Comparison of ENCODE assay signal across 13 cellular contexts in genomic region chr4:61373901-61374611, GRCh38.
DNase-seq lines count a peak whose midpoint lies in the region; ATAC-seq and TF ChIP-seq lines count a peak whose summit lies in the region.
"Had no signal": no experiment of that assay in that cellular context is flagged by ENCODE, and none has a peak within 500 bp of the region (broad histone marks: within the 10 kb centered on the region; RNA-seq: fewer than 3 reads in every experiment).

No MANE protein-coding gene starts in this region.

- DNase-seq in HS-27A (ENCODE audit: low read depth) (peak; percentile 36), amniotic epithelial cell (ENCODE audit: low read depth) (peak; percentile 67), foreskin keratinocyte (peak; percentile 41 to 67), progenitor cell of endocrine pancreas (ENCODE audit: low spot score, unreplicated experiment) (no peak), NCI-H1092 (lab: John Stamatoyannopoulos, UW) (no peak), iPS-NIHi11 (ENCODE audit: low spot score) (no peak)
- DNase-seq: activated gamma-delta T cell treated with Interleukin-2 at 50 U/mL for 16 hours, C1 segment of cervical spinal cord, esophagus squamous epithelium, H7, T1000 had no signal

- H3K27me3 ChIP-seq in foreskin keratinocyte, result no peaks in the 10 kb centered on the region
- H3K27me3 ChIP-seq: esophagus squamous epithelium had no signal

- H3K27ac ChIP-seq in foreskin keratinocyte, result peak overlapping the region; percentile 27
- H3K27ac ChIP-seq: esophagus squamous epithelium had no signal

- H3K36me3 Mint-ChIP-seq in progenitor cell of endocrine pancreas (ENCODE audit: insufficient read depth), result peaks cover 2% of the 10 kb centered on the region

- peaks cover 15% of the 10 kb centered on the region for H3K9me3 Mint-ChIP-seq in progenitor cell of endocrine pancreas (ENCODE audit: low read depth)

- peaks cover 5% of the 10 kb centered on the region for H3K4me1 Mint-ChIP-seq in progenitor cell of endocrine pancreas (ENCODE audit: low read depth)

- H3K4me1 ChIP-seq in foreskin keratinocyte, result peaks cover 28% of the 10 kb centered on the region

- TF ChIP-seq CTCF in foreskin keratinocyte (conservative IDR thresholded peaks at IDR 0.05) (no peak), progenitor cell of endocrine pancreas (IDR thresholded peaks at IDR 0.05; ENCODE audit: unreplicated experiment) (no peak)

- H3K27ac Mint-ChIP-seq in progenitor cell of endocrine pancreas, result peak overlapping the region; percentile 57

- peak; percentile 92 for ATAC-seq in foreskin keratinocyte
- ATAC-seq in GM21576 (IDR thresholded peaks at IDR 0.05; ENCODE audit: unreplicated experiment), result no peak
- ATAC-seq in GM18907 (IDR thresholded peaks at IDR 0.05; ENCODE audit: unreplicated experiment), result no peak

- no peak overlapping the region for H3K4me3 Mint-ChIP-seq in progenitor cell of endocrine pancreas (ENCODE audit: low read depth)

- H3K27me3 Mint-ChIP-seq in progenitor cell of endocrine pancreas, result no peaks in the 10 kb centered on the region

Comparison
In these comparisons a context has a peak if more than half of its experiments do, and no peak if none do; other contexts are left out.
1. DNase-seq: peak in HS-27A (single experiment), amniotic epithelial cell (single experiment) and foreskin keratinocyte (2 of 2); none in progenitor cell of endocrine pancreas (single experiment), NCI-H1092 (single experiment) and iPS-NIHi11 (single experiment).